ENCODE assay signal across 39 cellular contexts in genomic region chr1:227635596-227635995, GRCh38.
"Had no signal": no experiment of that assay in that cellular context is flagged by ENCODE, and none has a peak within 500 bp of the region (broad histone marks: within the 10 kb centered on the region; RNA-seq: fewer than 3 reads in every experiment).

No MANE protein-coding gene starts in this region.

- ATAC-seq: activated naive CD4-positive, alpha-beta T cell treated with anti-CD3 and anti-CD28 coated beads, Interleukin-2, amount 50 U/mL, for 72 hours; activated naive CD8-positive, alpha-beta T cell treated with anti-CD3 and anti-CD28 coated beads, Interleukin-2, amount 50 U/mL, for 24 hours; activated T-cell treated with anti-CD3 and anti-CD28 coated beads, Interleukin-2, amount 50 U/mL, for 4 hours; activated T-cell treated with anti-CD3 and anti-CD28 coated beads, Interleukin-2, amount 50 U/mL, for 72 hours; activated T-helper 17 cell treated with anti-CD3 and anti-CD28 coated beads, Interleukin-2, amount 50 U/mL, for 72 hours; body of pancreas had no signal

- H3K4me1 Mint-ChIP-seq: activated naive CD4-positive, alpha-beta T cell treated with anti-CD3 and anti-CD28 coated beads, Interleukin-2, amount 10 ng/mL, durations not matched to agents 7 days and 5 days; activated naive CD4-positive, alpha-beta T cell treated with anti-CD3 and anti-CD28 coated beads, Interleukin-2, amount 50 U/mL, for 24 hours; activated naive CD8-positive, alpha-beta T cell treated with anti-CD3 and anti-CD28 coated beads for 36 hours; activated naive CD8-positive, alpha-beta T cell treated with anti-CD3 and anti-CD28 coated beads, Interleukin-2, amount 10 ng/mL, durations not matched to agents 7 days and 5 days; activated naive CD8-positive, alpha-beta T cell treated with anti-CD3 and anti-CD28 coated beads, Interleukin-2, amount 50 U/mL, for 24 hours; activated T-helper 17 cell treated with anti-CD3 and anti-CD28 coated beads, Interleukin-2, amount 50 U/mL, for 72 hours; brain had no signal

- H3K36me3 Mint-ChIP-seq: brain had no signal

- H3K36me3 ChIP-seq: adrenal gland, brain microvascular endothelial cell, breast epithelium, cardiac muscle cell had no signal

- H3K27me3 ChIP-seq: adrenal gland, ascending aorta, body of pancreas, brain microvascular endothelial cell, breast epithelium, cardiac muscle cell had no signal

- H3K27ac Mint-ChIP-seq: activated naive CD4-positive, alpha-beta T cell treated with anti-CD3 and anti-CD28 coated beads for 36 hours; activated naive CD4-positive, alpha-beta T cell treated with anti-CD3 and anti-CD28 coated beads, Interleukin-2, amount 10 ng/mL, durations not matched to agents 7 days and 5 days; activated naive CD4-positive, alpha-beta T cell treated with anti-CD3 and anti-CD28 coated beads, Interleukin-2, amount 50 U/mL, for 24 hours; activated naive CD4-positive, alpha-beta T cell treated with anti-CD3 and anti-CD28 coated beads, Interleukin-2, amount 50 U/mL, for 72 hours; activated naive CD8-positive, alpha-beta T cell; activated naive CD8-positive, alpha-beta T cell treated with anti-CD3 and anti-CD28 coated beads for 36 hours; activated naive CD8-positive, alpha-beta T cell treated with anti-CD3 and anti-CD28 coated beads, Interleukin-2, amount 10 ng/mL, durations not matched to agents 7 days and 5 days; activated naive CD8-positive, alpha-beta T cell treated with anti-CD3 and anti-CD28 coated beads, Interleukin-2, amount 50 U/mL, for 24 hours; activated T-cell treated with anti-CD3 and anti-CD28 coated beads, Interleukin-2, amount 50 U/mL, for 24 hours; activated T-cell treated with anti-CD3 and anti-CD28 coated beads, Interleukin-2, amount 50 U/mL, for 72 hours; activated T-helper 1 cell treated with anti-CD3 and anti-CD28 coated beads, Interleukin-12 subunit alpha, Interleukin-12 subunit beta, Interleukin-2, Interleukin-4 antibody, amounts not matched to agents 30 ng/mL and 10 ng/mL and 1 ng/mL, durations not matched to agents 14 hours and 24 hours and 36 hours; activated T-helper 17 cell treated with anti-CD3 and anti-CD28 coated beads, Interleukin-2, amount 50 U/mL, for 72 hours; activated T-helper 2 cell treated with anti-CD3 and anti-CD28 coated beads, Interferon-gamma antibody, Interleukin-2, Interleukin-4, amounts not matched to agents 10 μg/mL and 5 μg/mL and 100 μg/mL, durations not matched to agents 14 hours and 24 hours and 36 hours; brain had no signal

- H3K27me3 Mint-ChIP-seq: activated naive CD4-positive, alpha-beta T cell treated with anti-CD3 and anti-CD28 coated beads, Interleukin-2, amount 10 ng/mL, durations not matched to agents 7 days and 5 days; activated naive CD4-positive, alpha-beta T cell treated with anti-CD3 and anti-CD28 coated beads, Interleukin-2, amount 50 U/mL, for 24 hours; activated naive CD8-positive, alpha-beta T cell; activated naive CD8-positive, alpha-beta T cell treated with anti-CD3 and anti-CD28 coated beads for 36 hours; activated naive CD8-positive, alpha-beta T cell treated with anti-CD3 and anti-CD28 coated beads, Interleukin-2, amount 10 ng/mL, durations not matched to agents 7 days and 5 days; activated naive CD8-positive, alpha-beta T cell treated with anti-CD3 and anti-CD28 coated beads, Interleukin-2, amount 50 U/mL, for 24 hours; activated T-cell treated with anti-CD3 and anti-CD28 coated beads, Interleukin-2, amount 50 U/mL, for 24 hours; activated T-helper 17 cell treated with anti-CD3 and anti-CD28 coated beads, Interleukin-2, amount 50 U/mL, for 72 hours; brain; central memory CD8-positive, alpha-beta T cell had no signal

- H3K4me3 ChIP-seq: adrenal gland, ascending aorta, body of pancreas, breast epithelium, cardiac muscle cell had no signal

- H3K27ac ChIP-seq: adrenal gland, ascending aorta, body of pancreas, brain microvascular endothelial cell, breast epithelium, cardiac muscle cell had no signal

- H3K4me1 ChIP-seq: adrenal gland, ascending aorta, body of pancreas, breast epithelium had no signal

- H3K4me3 Mint-ChIP-seq: activated naive CD4-positive, alpha-beta T cell treated with anti-CD3 and anti-CD28 coated beads for 36 hours; activated naive CD4-positive, alpha-beta T cell treated with anti-CD3 and anti-CD28 coated beads, Interleukin-2, amount 10 ng/mL, durations not matched to agents 7 days and 5 days; activated naive CD4-positive, alpha-beta T cell treated with anti-CD3 and anti-CD28 coated beads, Interleukin-2, amount 50 U/mL, for 24 hours; activated naive CD8-positive, alpha-beta T cell; activated naive CD8-positive, alpha-beta T cell treated with anti-CD3 and anti-CD28 coated beads for 36 hours; activated naive CD8-positive, alpha-beta T cell treated with anti-CD3 and anti-CD28 coated beads, Interleukin-2, amount 10 ng/mL, durations not matched to agents 7 days and 5 days; activated naive CD8-positive, alpha-beta T cell treated with anti-CD3 and anti-CD28 coated beads, Interleukin-2, amount 50 U/mL, for 24 hours; activated T-cell treated with anti-CD3 and anti-CD28 coated beads, Interleukin-2, amount 50 U/mL, for 24 hours; activated T-cell treated with anti-CD3 and anti-CD28 coated beads, Interleukin-2, amount 50 U/mL, for 4 hours; activated T-cell treated with anti-CD3 and anti-CD28 coated beads, Interleukin-2, amount 50 U/mL, for 72 hours; activated T-helper 1 cell treated with anti-CD3 and anti-CD28 coated beads, Interleukin-12 subunit alpha, Interleukin-12 subunit beta, Interleukin-2, Interleukin-4 antibody, amounts not matched to agents 30 ng/mL and 10 ng/mL and 1 ng/mL, durations not matched to agents 14 hours and 24 hours and 36 hours; activated T-helper 17 cell treated with anti-CD3 and anti-CD28 coated beads, Interleukin-2, amount 50 U/mL, for 72 hours; brain; central memory CD8-positive, alpha-beta T cell had no signal

- DNase-seq: activated effector memory CD4-positive, alpha-beta T cell treated with anti-CD3 and anti-CD28 coated beads, Interleukin-2, amount 50 U/mL, for 16 hours; activated effector memory CD4-positive, alpha-beta T cell treated with Interleukin-2 at 50 U/mL for 16 hours; activated gamma-delta T cell; activated gamma-delta T cell treated with Interleukin-2 at 50 U/mL for 16 hours; activated naive CD4-positive, alpha-beta T cell; activated naive CD4-positive, alpha-beta T cell treated with anti-CD3 and anti-CD28 coated beads for 36 hours; activated naive CD4-positive, alpha-beta T cell treated with anti-CD3 and anti-CD28 coated beads, Interleukin-2, amount 10 ng/mL, durations not matched to agents 7 days and 5 days; activated naive CD4-positive, alpha-beta T cell treated with anti-CD3 and anti-CD28 coated beads, Interleukin-2, amount 50 U/mL, for 16 hours; activated naive CD4-positive, alpha-beta T cell treated with Interleukin-2 at 50 U/mL for 16 hours; activated naive CD8-positive, alpha-beta T cell treated with anti-CD3 and anti-CD28 coated beads for 36 hours; activated naive CD8-positive, alpha-beta T cell treated with anti-CD3 and anti-CD28 coated beads, Interleukin-2, amount 10 ng/mL, durations not matched to agents 7 days and 5 days; activated naive CD8-positive, alpha-beta T cell treated with anti-CD3 and anti-CD28 coated beads, Interleukin-2, amount 50 U/mL, for 24 hours; activated T-cell treated with anti-CD3 and anti-CD28 coated beads for 4 hours; activated T-cell treated with anti-CD3 and anti-CD28 coated beads, Interleukin-2, amount 50 U/mL, for 1 hour; activated T-cell treated with anti-CD3 and anti-CD28 coated beads, Interleukin-2, amount 50 U/mL, for 24 hours; activated T-cell treated with anti-CD3 and anti-CD28 coated beads, Interleukin-2, amount 50 U/mL, for 4 hours; activated T-cell treated with anti-CD3 and anti-CD28 coated beads, Interleukin-2, amount 50 U/mL, for 48 hours; activated T-cell treated with anti-CD3 and anti-CD28 coated beads, Interleukin-2, amount 50 U/mL, for 72 hours; adrenal gland; amniotic stem cell; amygdala; anterior cingulate cortex; aorta; body of pancreas; brain microvascular endothelial cell; caudate nucleus; central memory CD4-positive, alpha-beta T cell; cerebellar nuclear complex had no signal
